Comparison of ENCODE assay signal across 8 cellular contexts in genomic region chr11:6618117-6619020, GRCh38. TPM values are rescaled to one million over a fixed set of nuclear protein-coding genes. Genes with fewer than 3 reads are reported as not detected.
DNase-seq lines count a peak whose midpoint lies in the region; ATAC-seq and TF ChIP-seq lines count a peak whose summit lies in the region.

No MANE protein-coding gene starts in this region.

- peaks cover 21% of the 10 kb centered on the region for H3F3A ChIP-seq in GM23248 (ENCODE audit: insufficient read depth)

- H3K9me3 ChIP-seq in AG04450 (ENCODE audit: control insufficient read depth, insufficient read depth, low read length): no peaks in the 10 kb centered on the region; the same call in 1 of the 2 replicates
- no peaks in the 10 kb centered on the region for H3K9me3 ChIP-seq in GM23248 (ENCODE audit: low read depth)
- no peaks in the 10 kb centered on the region for H3K9me3 ChIP-seq in prostate gland

- ATAC-seq in HG03045 (IDR thresholded peaks at IDR 0.05; ENCODE audit: unreplicated experiment): no peak

- 2 to 3% methylated on average over 15 of the region's 15 CpGs for WGBS in GM23248 (ENCODE audit: low coverage in 1 of 2, low lambda C conversion rate in 2 of 2, missing lambda C conversion rate in 2 of 2), 2 experiments
- WGBS in prostate gland: 13% methylated on average over 15 of the region's 15 CpGs

- in situ Hi-C loops in GM23248 (cut with MboI): no loop called here

- peak; percentile 59 for DNase-seq in AG04450 (ENCODE audit: low read depth, low spot score)
- DNase-seq in GM23248: peak; percentile 90
- DNase-seq in RKO (ENCODE audit: low spot score): peak; percentile 85
- peak; percentile 57 for DNase-seq in activated naive CD4-positive, alpha-beta T cell treated with anti-CD3 and anti-CD28 coated beads, Interleukin-2, amount 50 U/mL, for 16 hours
- peak; percentile 77 for DNase-seq in cardiac septum (ENCODE audit: low spot score)
- DNase-seq in prostate gland (ENCODE audit: low spot score): peak; percentile 24
- no peak for DNase-seq in NCI-H1436 treated with DMSO at 0.1 percent for 48 hours (lab: John Stamatoyannopoulos, UW)

- H3K9me2 ChIP-seq in GM23248 (ENCODE audit: insufficient read depth): no peaks in the 10 kb centered on the region

- peak overlapping the region; percentile 93 for H3K4me3 ChIP-seq in AG04450 (ENCODE audit: low read depth, low read length)
- H3K4me3 ChIP-seq in GM23248: peak overlapping the region; percentile 84
- H3K4me3 ChIP-seq in prostate gland: peak overlapping the region; percentile 47 to 62

- H3K27ac ChIP-seq in AG04450 (ENCODE audit: low read depth, low read length) (peak overlapping the region; percentile 73), GM23248 (peak overlapping the region; percentile 73), prostate gland (peak overlapping the region; percentile 77 to 84)

- peak overlapping the region; percentile 97 for H3K4me2 ChIP-seq in GM23248 (ENCODE audit: unreplicated experiment)

- peak overlapping the region; percentile 90 for H2AFZ ChIP-seq in GM23248

- no peaks in the 10 kb centered on the region for H4K20me1 ChIP-seq in GM23248 (ENCODE audit: insufficient read depth)

- CTCF ChIA-PET in AG04450 (lab: Charles Lee): interaction anchor here (0.8 to 3.4 kb wide), 13 partner anchors 10 to 239 kb away, joined by 3 to 44 read pairs (median 5); partner anchors contain the start of gene MRPL17

- peak overlapping the region; percentile 87 for H3K9ac ChIP-seq in GM23248

- POLR2A ChIA-PET in AG04450 (lab: Yijun Ruan, JAX): interaction anchor here (0.5 to 1.8 kb wide), 6 partner anchors 10 to 290 kb away, joined by 4 to 12 read pairs (median 8); partner anchors contain the start of genes ILK, MRPL17 and RRP8

- intact Hi-C loops in cardiac septum (cut with DNase I) (no loop called here), prostate gland (cut with DNase I) (no loop called here)

- TF ChIP-seq CTCF in AG04450 (IDR thresholded peaks at IDR 0.05; ENCODE audit: low read depth, low read length): peak; percentile 19; the same call in 1 of the 2 replicates
- TF ChIP-seq CTCF in prostate gland (IDR thresholded peaks at IDR 0.05): no peak

- H3K27me3 ChIP-seq in AG04450 (ENCODE audit: control insufficient read depth, insufficient read depth, low read length) (peaks cover 2% of the 10 kb centered on the region), GM23248 (replicated peaks; ENCODE audit: insufficient read depth) (no peaks in the 10 kb centered on the region), prostate gland (replicated peaks; ENCODE audit: insufficient read depth) (no peaks in the 10 kb centered on the region)

- TF ChIP-seq POLR2A in prostate gland (IDR thresholded peaks at IDR 0.05): no peak

- H3K4me1 ChIP-seq in GM23248 (ENCODE audit: insufficient read depth) (peaks cover 18% of the 10 kb centered on the region), prostate gland (replicated peaks) (no peaks in the 10 kb centered on the region)

- H3K79me2 ChIP-seq in GM23248 (ENCODE audit: insufficient read depth): peaks cover 15% of the 10 kb centered on the region; the same call in 1 of the 2 replicates

- no peaks in the 10 kb centered on the region for H3K36me3 ChIP-seq in GM23248 (ENCODE audit: low read depth)
- no peaks in the 10 kb centered on the region for H3K36me3 ChIP-seq in prostate gland

RNA-seq across cellular contexts. Expression of gene TPP1, which starts 0.9 kb away (rescaled TPM):
- 128 and 152 TPM in 2 replicates for polyA plus RNA-seq in AG04450 (2011; rRNA removed)
- polyA minus RNA-seq in AG04450 (2011; rRNA and poly(A)+ RNA removed): 83.1 and 118 TPM in 2 replicates
- 37.6 and 47.6 TPM in 2 replicates for total RNA-seq in GM23248 (2014; rRNA removed; shearing (Covaris generic))
- polyA plus RNA-seq in GM23248 (2016; fragmentation: Nextera tagmentation; extraction: Ambion mirVana): 65.2 and 66.3 TPM in 2 replicates
- total RNA-seq in cardiac septum: 72.0 TPM
- 100 to 1,000 TPM in 1 of 2 donors, 10 to 100 TPM in 1; 94.6 to 147 TPM for total RNA-seq in prostate gland

RNA-seq across cellular contexts. Expression of gene TAF10, which starts 6.4 kb away (rescaled TPM):
- polyA plus RNA-seq in AG04450 (2011; rRNA removed) (170 and 215 TPM in 2 replicates), GM23248 (2016; fragmentation: Nextera tagmentation; extraction: Ambion mirVana) (171 and 172 TPM in 2 replicates)
- polyA minus RNA-seq in AG04450 (2011; rRNA and poly(A)+ RNA removed): 111 and 155 TPM in 2 replicates
- 35.5 and 67.9 TPM in 2 replicates for total RNA-seq in GM23248 (2014; rRNA removed; shearing (Covaris generic))
- total RNA-seq in cardiac septum (126 TPM), prostate gland (100 to 1,000 TPM; 130 to 193 TPM)

RNA-seq across cellular contexts. Expression of gene ILK, which starts 14.8 kb away (rescaled TPM):
- polyA plus RNA-seq in AG04450 (2011; rRNA removed) (362 and 417 TPM in 2 replicates), GM23248 (2016; fragmentation: Nextera tagmentation; extraction: Ambion mirVana) (256 and 264 TPM in 2 replicates)
- polyA minus RNA-seq in AG04450 (2011; rRNA and poly(A)+ RNA removed): 303 and 387 TPM in 2 replicates
- total RNA-seq in GM23248 (2014; rRNA removed; shearing (Covaris generic)): 211 and 242 TPM in 2 replicates
- total RNA-seq in cardiac septum (229 TPM), prostate gland (100 to 1,000 TPM; 172 to 195 TPM)

RNA-seq across cellular contexts. Expression of gene RRP8, which starts 15.0 kb away (rescaled TPM):
- polyA plus RNA-seq in AG04450 (2011; rRNA removed) (13.7 and 16.3 TPM in 2 replicates), GM23248 (2016; fragmentation: Nextera tagmentation; extraction: Ambion mirVana) (21.3 and 24.4 TPM in 2 replicates)
- 11.2 and 12.6 TPM in 2 replicates for polyA minus RNA-seq in AG04450 (2011; rRNA and poly(A)+ RNA removed)
- 8.5 and 12.6 TPM in 2 replicates for total RNA-seq in GM23248 (2014; rRNA removed; shearing (Covaris generic))
- total RNA-seq in cardiac septum (21.3 TPM), prostate gland (10 to 100 TPM; 16.4 to 16.6 TPM)

RNA-seq across cellular contexts. Expression of gene DCHS1, which starts 37.2 kb away (rescaled TPM):
- polyA plus RNA-seq in AG04450 (2011; rRNA removed): 8.7 and 11.2 TPM in 2 replicates
- polyA minus RNA-seq in AG04450 (2011; rRNA and poly(A)+ RNA removed): 24.9 and 30.7 TPM in 2 replicates
- 5.8 and 6.4 TPM in 2 replicates for total RNA-seq in GM23248 (2014; rRNA removed; shearing (Covaris generic))
- 0.86 and 1.1 TPM in 2 replicates for polyA plus RNA-seq in GM23248 (2016; fragmentation: Nextera tagmentation; extraction: Ambion mirVana)
- 9.2 TPM for total RNA-seq in cardiac septum
- total RNA-seq in prostate gland: 10 to 100 TPM; 11.2 to 17.4 TPM
